1 cellular context compared by ENCODE assay signal in genomic region chr1:16151200-16151708, GRCh38.
TF ChIP-seq lines count a peak whose summit lies in the region.

No MANE protein-coding gene starts in this region.

TF ChIP-seq in HepG2, 621 proteins besides CTCF, POLR2A, EP300 and RAD21 (continued from another document):
- TF ChIP-seq ZNF687 (CRISPR knock-in tag; IDR thresholded peaks at IDR 0.05) = peak; percentile 63
- 0 out of 2 replicates have a peak, but pooled peaks have one; percentile 26 for TF ChIP-seq HNRNPL (IDR thresholded peaks at IDR 0.05; ENCODE audit: low read depth, low read length)
- peak; percentile 55; the same call in 1 of the 2 replicates for TF ChIP-seq TFAP4 (IDR thresholded peaks at IDR 0.05; ENCODE audit: borderline replicate concordance, low read depth)
- no peak for TF ChIP-seq SP5 (CRISPR knock-in tag; IDR thresholded peaks at IDR 0.05; ENCODE audit: borderline replicate concordance, low read depth)
- TF ChIP-seq AGO2 (optimal IDR thresholded peaks at IDR 0.05; ENCODE audit: low read depth, low read length) = peak; percentile 60
- 0 out of 2 replicates have a peak, but pooled peaks have one; percentile 9 for TF ChIP-seq ZBTB7B (CRISPR knock-in tag; IDR thresholded peaks at IDR 0.05)
- TF ChIP-seq ZNF362 (CRISPR knock-in tag; IDR thresholded peaks at IDR 0.05; ENCODE audit: borderline replicate concordance) = no peak
- peak; percentile 18; the same call in 1 of the 2 replicates for TF ChIP-seq ZNF768 (CRISPR knock-in tag; IDR thresholded peaks at IDR 0.05)
- TF ChIP-seq NPAS2 (CRISPR knock-in tag; IDR thresholded peaks at IDR 0.05; ENCODE audit: borderline replicate concordance) = no peak
- peak; percentile 57; the same call in 1 of the 2 replicates for TF ChIP-seq POLR2AphosphoS2 (IDR thresholded peaks at IDR 0.05; ENCODE audit: low read depth, low read length)
- 0 out of 2 replicates have a peak, but pooled peaks have one; percentile 37 for TF ChIP-seq PATZ1 (CRISPR knock-in tag; IDR thresholded peaks at IDR 0.05)
- TF ChIP-seq ZNF142 (CRISPR knock-in tag; IDR thresholded peaks at IDR 0.05) = no peak
- TF ChIP-seq NONO (IDR thresholded peaks at IDR 0.05) = no peak
- TF ChIP-seq NONO (CRISPR knock-in tag; conservative IDR thresholded peaks at IDR 0.05) = 0 out of 2 replicates have a peak, but pooled peaks have one; percentile 18
